ENCODE assay signal across 26 cellular contexts in genomic region chr15:42693942-42694341, GRCh38.
"Had no signal": no experiment of that assay in that cellular context is flagged by ENCODE, and none has a peak within 500 bp of the region (broad histone marks: within the 10 kb centered on the region; RNA-seq: fewer than 3 reads in every experiment).

No MANE protein-coding gene starts in this region.

- H3K9me3 Mint-ChIP-seq: naive thymus-derived CD4-positive, alpha-beta T cell; natural killer cell treated with Interleukin-12 subunit alpha and Interleukin-12 subunit beta and Interleukin-15 and Interleukin-18, amount 100 ng/mL, for 72 hours; stimulated activated naive CD8-positive, alpha-beta T cell treated with anti-CD3 and anti-CD28 coated beads, Interleukin-15, Interleukin-2, amounts not matched to agents 100 ng/mL and 50 ng/mL, for 24 hours had no signal

- H3K4me3 ChIP-seq: heart right ventricle, hepatocyte, left ventricle myocardium inferior, lung, mucosa of descending colon, pancreas, prostate gland, skin epidermis, tibial nerve, upper lobe of left lung, uterus had no signal

- H3K9me3 ChIP-seq: heart right ventricle, left ventricle myocardium inferior, mucosa of descending colon, pancreas, prostate gland, tibial nerve, upper lobe of left lung, uterus had no signal

- ATAC-seq: heart right ventricle; mucosa of descending colon; naive thymus-derived CD4-positive, alpha-beta T cell; natural killer cell treated with Interleukin-12 subunit alpha and Interleukin-12 subunit beta and Interleukin-15 and Interleukin-18, amount 100 ng/mL, for 72 hours; pancreas; right cardiac atrium; sciatic nerve had no signal

- H3K4me1 ChIP-seq: left ventricle myocardium inferior, pancreas, prostate gland, tibial nerve, upper lobe of left lung, uterus had no signal

- H3K4me2 ChIP-seq: hepatocyte had no signal

- H3K27me3 ChIP-seq: heart right ventricle, hepatocyte, pancreas, tibial nerve, upper lobe of left lung, uterus had no signal

- H3K27ac ChIP-seq: heart right ventricle, hepatocyte, left ventricle myocardium inferior, pancreas, prostate gland, skin epidermis, tibial nerve, upper lobe of left lung, uterus had no signal

- H2AFZ ChIP-seq: hepatocyte had no signal

- H3K27ac Mint-ChIP-seq: natural killer cell treated with Interleukin-12 subunit alpha and Interleukin-12 subunit beta and Interleukin-15 and Interleukin-18, amount 100 ng/mL, for 72 hours; stimulated activated naive CD8-positive, alpha-beta T cell treated with anti-CD3 and anti-CD28 coated beads, Interleukin-15, Interleukin-2, amounts not matched to agents 100 ng/mL and 50 ng/mL, for 24 hours had no signal

- H3K79me2 ChIP-seq: hepatocyte had no signal

- H3K4me3 Mint-ChIP-seq: naive thymus-derived CD4-positive, alpha-beta T cell; natural killer cell treated with Interleukin-12 subunit alpha and Interleukin-12 subunit beta and Interleukin-15 and Interleukin-18, amount 100 ng/mL, for 72 hours; stimulated activated naive CD8-positive, alpha-beta T cell treated with anti-CD3 and anti-CD28 coated beads, Interleukin-15, Interleukin-2, amounts not matched to agents 100 ng/mL and 50 ng/mL, for 24 hours had no signal

- H3K36me3 ChIP-seq: pancreas, prostate gland, uterus had no signal

- H3K27me3 Mint-ChIP-seq: naive thymus-derived CD4-positive, alpha-beta T cell; natural killer cell treated with Interleukin-12 subunit alpha and Interleukin-12 subunit beta and Interleukin-15 and Interleukin-18, amount 100 ng/mL, for 72 hours; stimulated activated naive CD8-positive, alpha-beta T cell treated with anti-CD3 and anti-CD28 coated beads, Interleukin-15, Interleukin-2, amounts not matched to agents 100 ng/mL and 50 ng/mL, for 24 hours had no signal

- DNase-seq: heart right ventricle; islet precursor cell; left ventricle myocardium inferior; midbrain; mucosa of descending colon; naive thymus-derived CD4-positive, alpha-beta T cell; posterior cingulate gyrus; retina; right cardiac atrium; stimulated activated CD4-positive, alpha-beta T cell treated with anti-CD3 and anti-CD28 coated beads, Interleukin-12 subunit alpha, Interleukin-12 subunit beta, amount 100 ng/mL, for 4 hours; stimulated activated CD4-positive, alpha-beta T cell treated with anti-CD3 and anti-CD28 coated beads, Interleukin-15, amount 100 ng/mL, for 24 hours; stimulated activated CD4-positive, alpha-beta T cell treated with anti-CD3 and anti-CD28 coated beads, Interleukin-2, amount 100 ng/mL, for 24 hours; stimulated activated CD4-positive, alpha-beta T cell treated with anti-CD3 and anti-CD28 coated beads, Interleukin-4, amount 100 ng/mL, for 1 hour; stimulated activated naive CD4-positive, alpha-beta T cell; substantia nigra; upper lobe of left lung; uterus had no signal
